Comparison of ENCODE assay signal across 14 cellular contexts in genomic region chr6:43089467-43089866, GRCh38. TPM values are rescaled to one million over a fixed set of nuclear protein-coding genes. Genes with fewer than 3 reads are reported as not detected.
A peak's percentile ranks its signal among the peaks of the same experiment; 100 is the strongest.
DNase-seq lines count a peak whose midpoint lies in the region; ATAC-seq and TF ChIP-seq lines count a peak whose summit lies in the region.
"Had no signal": no experiment of that assay in that cellular context is flagged by ENCODE, and none has a peak within 500 bp of the region (broad histone marks: within the 10 kb centered on the region; RNA-seq: fewer than 3 reads in every experiment).

No MANE protein-coding gene starts in this region.

- 0 out of 2 replicates have a peak overlapping the region, but pooled peaks have one; percentile 12 for H3K9ac ChIP-seq in IMR-90 (ENCODE audit: low read depth, low read length)

- no peak overlapping the region for H2BK15ac ChIP-seq in IMR-90 (ENCODE audit: low read depth, low read length)

- peak overlapping the region; percentile 3; the same call in 1 of the 2 replicates for H3K4me2 ChIP-seq in IMR-90 (ENCODE audit: low read depth, low read length)

- no peak overlapping the region for H2BK120ac ChIP-seq in IMR-90 (ENCODE audit: low read depth, low read length)

- no peaks in the 10 kb centered on the region for H3K27me3 ChIP-seq in IMR-90 (ENCODE audit: control insufficient read depth, insufficient read depth, low read length)
- H3K27me3 ChIP-seq in breast epithelium = no peaks in the 10 kb centered on the region
- H3K27me3 ChIP-seq in left lung = no peaks in the 10 kb centered on the region
- H3K27me3 ChIP-seq: colonic mucosa had no signal

- no TSS peak for BruUV-seq in IMR-90 (replicated peaks; lab: Mats Ljungman, UMichigan)

- H2AFZ ChIP-seq in IMR-90 (replicated peaks; ENCODE audit: low read length, poor library complexity) = no peak overlapping the region

- H3K36me3 Mint-ChIP-seq in type B pancreatic cell = peaks cover 3% of the 10 kb centered on the region
- H3K36me3 Mint-ChIP-seq: activated naive CD4-positive, alpha-beta T cell treated with anti-CD3 and anti-CD28 coated beads, Interleukin-2, amount 50 U/mL, for 24 hours had no signal

- no CpG with 5 or more reads among the region's 4 CpGs for WGBS in IMR-90 (ENCODE audit: extremely low coverage in 2 of 2, insufficient read length in 1 of 2), 2 experiments

- no peaks in the 10 kb centered on the region for H3K9me3 Mint-ChIP-seq in type B pancreatic cell
- H3K9me3 Mint-ChIP-seq: activated naive CD4-positive, alpha-beta T cell treated with anti-CD3 and anti-CD28 coated beads, Interleukin-2, amount 50 U/mL, for 24 hours; stimulated activated naive CD8-positive, alpha-beta T cell treated with anti-CD3 and anti-CD28 coated beads, Interleukin-15, amount 100 ng/mL, for 72 hours had no signal

- no peaks in the 10 kb centered on the region for H3K27me3 Mint-ChIP-seq in type B pancreatic cell
- H3K27me3 Mint-ChIP-seq: activated naive CD4-positive, alpha-beta T cell treated with anti-CD3 and anti-CD28 coated beads, Interleukin-2, amount 50 U/mL, for 24 hours; stimulated activated naive CD8-positive, alpha-beta T cell treated with anti-CD3 and anti-CD28 coated beads, Interleukin-15, amount 100 ng/mL, for 72 hours had no signal

- H3K27ac ChIP-seq in IMR-90 (ENCODE audit: insufficient read depth, low read length) (peak overlapping the region; percentile 65; the same call in 1 of the 2 replicates), breast epithelium (peak overlapping the region; percentile 92 to 93), left lung (peak overlapping the region; percentile 67 to 79)
- H3K27ac ChIP-seq: colonic mucosa, psoas muscle had no signal

- ATAC-seq in IMR-90 (ENCODE audit: low read depth) (no peak), left lung (peak; percentile 31), HG03520 (IDR thresholded peaks at IDR 0.05; ENCODE audit: unreplicated experiment) (no peak)
- ATAC-seq: psoas muscle had no signal

- peak overlapping the region; percentile 22; the same call in 1 of the 2 replicates for H3K18ac ChIP-seq in IMR-90 (ENCODE audit: low read depth, low read length)

- H4K5ac ChIP-seq in IMR-90 (ENCODE audit: low read depth, low read length) = 0 out of 2 replicates have a peak overlapping the region, but pooled peaks have one; percentile 26

- peak overlapping the region; percentile 33 for H2AK5ac ChIP-seq in IMR-90 (ENCODE audit: low read depth, low read length)

- CTCF ChIA-PET in IMR-90 (lab: Yijun Ruan, JAX) = no interaction called here

- H3K23ac ChIP-seq in IMR-90 (ENCODE audit: low read depth, low read length) = 0 out of 2 replicates have a peak overlapping the region, but pooled peaks have one; percentile 3

- peak overlapping the region; percentile 84 for H3K27ac Mint-ChIP-seq in type B pancreatic cell
- H3K27ac Mint-ChIP-seq: activated naive CD4-positive, alpha-beta T cell treated with anti-CD3 and anti-CD28 coated beads, Interleukin-2, amount 50 U/mL, for 24 hours; stimulated activated naive CD8-positive, alpha-beta T cell treated with anti-CD3 and anti-CD28 coated beads, Interleukin-15, amount 100 ng/mL, for 72 hours had no signal

- no peak overlapping the region for H4K91ac ChIP-seq in IMR-90 (ENCODE audit: insufficient read depth, low read depth, low read length)

- POLR2A ChIA-PET in IMR-90 (lab: Charles Lee; ENCODE audit: unreplicated experiment) = no interaction called here

- H3K9me3 ChIP-seq in IMR-90 (ENCODE audit: control insufficient read depth, insufficient read depth, low read length) (no peaks in the 10 kb centered on the region), breast epithelium (no peaks in the 10 kb centered on the region), left lung (no peaks in the 10 kb centered on the region)
- H3K9me3 ChIP-seq: colonic mucosa, HAP-1, psoas muscle had no signal

- H4K20me1 ChIP-seq in IMR-90 (ENCODE audit: insufficient read depth, low read length) = peaks cover 70% of the 10 kb centered on the region

- no peak overlapping the region for H2BK20ac ChIP-seq in IMR-90 (ENCODE audit: low read depth, low read length)

- in situ Hi-C loops in IMR-90 (cut with MboI; ENCODE audit: low sequenced_read_pairs) = no loop called here

- H3K4me3 Mint-ChIP-seq in type B pancreatic cell = peak overlapping the region; percentile 35
- H3K4me3 Mint-ChIP-seq: activated naive CD4-positive, alpha-beta T cell treated with anti-CD3 and anti-CD28 coated beads, Interleukin-2, amount 50 U/mL, for 24 hours; stimulated activated naive CD8-positive, alpha-beta T cell treated with anti-CD3 and anti-CD28 coated beads, Interleukin-15, amount 100 ng/mL, for 72 hours had no signal

- H3K4me3 ChIP-seq in IMR-90 (ENCODE audit: insufficient read depth, low read depth, low read length) (no peak overlapping the region), breast epithelium (peak overlapping the region in 2 of 3 donors; percentile 0 to 43), left lung (no peak overlapping the region)
- H3K4me3 ChIP-seq: colonic mucosa, HAP-1, lung, psoas muscle had no signal

- peaks cover 32% of the 10 kb centered on the region for H3K4me1 ChIP-seq in IMR-90 (ENCODE audit: control insufficient read depth, insufficient read depth, low read length)
- H3K4me1 ChIP-seq in breast epithelium = peaks cover 13 to 17% of the 10 kb centered on the region in 2 donors
- peaks cover 19 to 23% of the 10 kb centered on the region in 2 donors for H3K4me1 ChIP-seq in left lung
- H3K4me1 ChIP-seq: colonic mucosa had no signal

- H3K4ac ChIP-seq in IMR-90 (ENCODE audit: low read depth, low read length) = peak overlapping the region; percentile 31

- DNase-seq in IMR-90 (no peak), breast epithelium (ENCODE audit: low spot score in 2 of 2) (no peak), left lung (no peak), type B pancreatic cell (ENCODE audit: extremely low spot score, unreplicated experiment) (no peak), T-helper 1 cell (no peak), DMS153 (lab: John Stamatoyannopoulos, UW) (no peak)
- DNase-seq: colonic mucosa, NCI-H2081, psoas muscle had no signal

- TF ChIP-seq CTCF in IMR-90 (conservative IDR thresholded peaks at IDR 0.05; ENCODE audit: low read depth, low read length) = no peak
- no peak for TF ChIP-seq CTCF in breast epithelium (IDR thresholded peaks at IDR 0.05)
- no peak for TF ChIP-seq CTCF in left lung (IDR thresholded peaks at IDR 0.05)
- no peak for TF ChIP-seq CTCF in type B pancreatic cell (conservative IDR thresholded peaks at IDR 0.05)

- H2AK9ac ChIP-seq in IMR-90 (replicated peaks; ENCODE audit: low read depth, low read length, poor library complexity) = no peak overlapping the region

- no peaks in the 10 kb centered on the region for H3K36me3 ChIP-seq in IMR-90 (ENCODE audit: control insufficient read depth, insufficient read depth, low read length)
- H3K36me3 ChIP-seq in breast epithelium = no peaks in the 10 kb centered on the region
- no peaks in the 10 kb centered on the region for H3K36me3 ChIP-seq in left lung
- H3K36me3 ChIP-seq: colonic mucosa, HAP-1 had no signal

- H4K8ac ChIP-seq in IMR-90 (ENCODE audit: low read depth in 2 of 2, low read length in 2 of 2) = peak overlapping the region in 1 of 2 experiments; percentile 72; a peak in 2 of 4 replicates

- intact Hi-C loops in IMR-90 (cut with micrococcal nuclease) (no loop called here), breast epithelium (cut with DNase I; ENCODE audit: low total_unique reads) (no loop called here), left lung (cut with DNase I) (no loop called here)

- H3K79me1 ChIP-seq in IMR-90 (ENCODE audit: low read depth in 1 of 2, low read length in 2 of 2) = peaks cover 42 to 92% of the 10 kb centered on the region in 2 experiments

- H3K14ac ChIP-seq in IMR-90 (replicated peaks; ENCODE audit: low read depth, low read length) = 0 out of 2 replicates have a peak overlapping the region, but pooled peaks have one; percentile 18

- dilution Hi-C loops in IMR-90 (cut with HindIII; ENCODE audit: low sequenced_read_pairs, unreplicated experiment) = no loop called here

- peak overlapping the region; percentile 25 for H2BK5ac ChIP-seq in IMR-90 (ENCODE audit: low read depth, low read length, poor library complexity, severe bottlenecking)

- TF ChIP-seq POLR2A in IMR-90 (IDR thresholded peaks at IDR 0.05; ENCODE audit: low read depth, low read length) (no peak), breast epithelium (IDR thresholded peaks at IDR 0.05) (no peak)

- no peak overlapping the region for H3K56ac ChIP-seq in IMR-90 (ENCODE audit: extremely low read depth, insufficient read depth, low read length)

- H3K4me1 Mint-ChIP-seq in type B pancreatic cell (ENCODE audit: unreplicated experiment) = peaks cover 51% of the 10 kb centered on the region

- no peak for TF ChIP-seq RAD21 in IMR-90 (IDR thresholded peaks at IDR 0.05; ENCODE audit: low read length)

- H3K9me1 ChIP-seq in IMR-90 (ENCODE audit: insufficient read depth, low read length) = peaks cover 13% of the 10 kb centered on the region

RNA-seq across cellular contexts. Expression of gene PTK7, which starts 13.4 kb away (rescaled TPM):
- total RNA-seq in IMR-90 (2012; rRNA removed) (44.4 and 47.1 TPM in 2 replicates), breast epithelium (10 to 100 TPM in 2 of 3 donors, 1 to 10 TPM in 1; 7.0 to 57.1 (median 52.1) TPM), left lung (100 to 1,000 TPM in 1 of 2 donors, 10 to 100 TPM in 1; 89.2 to 179 TPM), type B pancreatic cell (ENCODE audit: low replicate concordance) (115 and 155 TPM in 2 replicates)
- 122 and 142 TPM in 2 replicates for polyA plus RNA-seq in IMR-90 (2012; rRNA removed)
- polyA plus RNA-seq in IMR-90 (2012; cell fraction: cytosol; rRNA removed) = 77.1 and 216 TPM in 2 replicates
- 374 and 547 TPM in 2 replicates for polyA plus RNA-seq in IMR-90 (2012; cell fraction: nucleus; rRNA removed; ENCODE audit: low replicate concordance)

RNA-seq across cellular contexts. Expression of gene KLC4, which starts 30.0 kb away (rescaled TPM):
- total RNA-seq in IMR-90 (2012; rRNA removed) (9.7 and 10.9 TPM in 2 replicates), breast epithelium (10 to 100 TPM; 20.5 to 33.7 (median 21.0) TPM), left lung (10 to 100 TPM; 20.2 to 38.8 TPM), type B pancreatic cell (ENCODE audit: low replicate concordance) (33.2 and 36.4 TPM in 2 replicates)
- polyA plus RNA-seq in IMR-90 (2012; rRNA removed) = 12.4 and 13.0 TPM in 2 replicates
- 7.7 and 11.3 TPM in 2 replicates for polyA plus RNA-seq in IMR-90 (2012; cell fraction: cytosol; rRNA removed)
- polyA plus RNA-seq in IMR-90 (2012; cell fraction: nucleus; rRNA removed; ENCODE audit: low replicate concordance) = 63.8 and 69.4 TPM in 2 replicates

RNA-seq across cellular contexts. Expression of gene MRPL2, which starts 30.2 kb away (rescaled TPM):
- total RNA-seq in IMR-90 (2012; rRNA removed) (15.8 and 18.1 TPM in 2 replicates), breast epithelium (10 to 100 TPM; 17.9 to 32.1 (median 29.1) TPM), left lung (10 to 100 TPM; 35.2 to 43.4 TPM), type B pancreatic cell (ENCODE audit: low replicate concordance) (58.6 and 71.8 TPM in 2 replicates)
- 45.9 and 46.8 TPM in 2 replicates for polyA plus RNA-seq in IMR-90 (2012; rRNA removed)
- polyA plus RNA-seq in IMR-90 (2012; cell fraction: cytosol; rRNA removed) = 23.2 and 43.0 TPM in 2 replicates
- 38.5 and 46.5 TPM in 2 replicates for polyA plus RNA-seq in IMR-90 (2012; cell fraction: nucleus; rRNA removed; ENCODE audit: low replicate concordance)

RNA-seq across cellular contexts. Expression of gene CUL7, which starts 35.8 kb away (rescaled TPM):
- total RNA-seq in IMR-90 (2012; rRNA removed) (33.3 and 39.3 TPM in 2 replicates), breast epithelium (10 to 100 TPM; 12.6 to 21.4 (median 19.3) TPM), left lung (10 to 100 TPM; 22.0 to 28.4 TPM), type B pancreatic cell (ENCODE audit: low replicate concordance) (53.7 and 65.0 TPM in 2 replicates)
- polyA plus RNA-seq in IMR-90 (2012; rRNA removed) = 38.0 and 39.9 TPM in 2 replicates
- polyA plus RNA-seq in IMR-90 (2012; cell fraction: cytosol; rRNA removed) = 21.6 and 30.2 TPM in 2 replicates
- 102 and 140 TPM in 2 replicates for polyA plus RNA-seq in IMR-90 (2012; cell fraction: nucleus; rRNA removed; ENCODE audit: low replicate concordance)

Comparison
In these comparisons a context has a peak if more than half of its experiments do, and no peak if none do; other contexts are left out.
1. H3K4me3 ChIP-seq: peak in breast epithelium (2 of 3); none in IMR-90 (single experiment) and left lung (0 of 2).
2. Peak in every context shown above with its lines, with median percentiles within 50 percentile points of each other: H3K27ac ChIP-seq.